9 cellular contexts compared by ENCODE assay signal in the genomic region with DNA sequence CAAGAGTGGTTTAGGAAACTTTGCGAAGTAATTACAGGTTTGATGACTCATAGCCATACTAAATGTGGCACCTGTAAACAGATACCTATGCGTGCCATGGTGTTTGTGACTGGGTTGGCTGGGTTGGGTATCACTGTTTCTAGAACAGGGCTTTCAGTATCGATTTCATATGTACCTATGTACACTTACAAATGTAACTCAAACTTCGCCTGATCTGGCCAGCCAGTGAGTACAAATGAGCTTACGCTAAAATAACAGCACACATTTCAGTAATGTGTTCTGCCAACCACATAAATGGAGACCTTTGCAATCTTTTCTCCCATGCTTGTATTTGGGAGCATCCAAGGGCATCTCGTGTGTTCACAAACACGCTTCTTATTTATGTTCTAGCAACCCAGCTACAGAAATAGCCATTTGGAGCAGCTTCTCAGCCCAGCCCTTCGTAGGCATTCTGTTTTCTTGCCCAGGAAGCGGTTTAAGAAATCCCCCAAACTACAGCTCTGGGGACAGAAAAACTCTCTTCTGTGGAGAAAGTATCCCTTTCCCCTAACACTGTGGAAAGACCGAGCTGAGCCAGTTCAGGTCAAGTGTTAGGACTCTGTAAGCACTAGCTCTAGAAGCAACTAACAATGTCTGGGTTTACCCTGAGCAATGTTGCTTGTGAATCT.
A peak's percentile ranks its signal among the peaks of the same experiment; 100 is the strongest.
DNase-seq lines count a peak whose midpoint lies in the region; ATAC-seq and TF ChIP-seq lines count a peak whose summit lies in the region.
"Had no signal": no experiment of that assay in that cellular context is flagged by ENCODE, and none has a peak within 500 bp of the region (broad histone marks: within the 10 kb centered on the region; RNA-seq: fewer than 3 reads in every experiment).

No MANE protein-coding gene starts in this region.

- H3K27me3 Mint-ChIP-seq in stimulated activated naive B cell treated with anti-CD40 and anti-IgM and Interleukin-4, amounts not matched to agents 10 μg/mL and 1 μg/mL and 100 μg/mL, for 72 hours = no peaks in the 10 kb centered on the region

- peaks cover 7 to 23% of the 10 kb centered on the region in 2 donors for H3K4me1 ChIP-seq in duodenal mucosa (ENCODE audit: control insufficient read depth in 1 of 2, insufficient read depth in 2 of 2, low read length in 2 of 2)

- H3K27me3 ChIP-seq in duodenal mucosa (ENCODE audit: control insufficient read depth in 1 of 2, insufficient read depth in 2 of 2, low read length in 2 of 2) = no peaks in the 10 kb centered on the region

- ATAC-seq in GM18858 (IDR thresholded peaks at IDR 0.05; ENCODE audit: unreplicated experiment) (peak; percentile 94), HG02852 (IDR thresholded peaks at IDR 0.05; ENCODE audit: unreplicated experiment) (peak; percentile 92)
- ATAC-seq in stimulated activated naive B cell treated with anti-CD40 and anti-IgM and Interleukin-4, amounts not matched to agents 10 μg/mL and 1 μg/mL and 100 μg/mL, for 72 hours (replicated peaks) = peak; percentile 76 to 82
- ATAC-seq: HCT116 had no signal

- no peaks in the 10 kb centered on the region for H3K9me3 Mint-ChIP-seq in stimulated activated naive B cell treated with anti-CD40 and anti-IgM and Interleukin-4, amounts not matched to agents 10 μg/mL and 1 μg/mL and 100 μg/mL, for 72 hours

- no peak for TF ChIP-seq CTCF in coronary artery (IDR thresholded peaks at IDR 0.05)

- no peaks in the 10 kb centered on the region for H3K36me3 ChIP-seq in duodenal mucosa (ENCODE audit: control insufficient read depth in 1 of 2, insufficient read depth in 2 of 2, low read length in 2 of 2)

- peak overlapping the region; percentile 41 for H3K27ac ChIP-seq in duodenal mucosa (ENCODE audit: low read depth, low read length)
- peak overlapping the region in 1 of 2 donors; percentile 24 for H3K27ac ChIP-seq in coronary artery

- H3K36me3 Mint-ChIP-seq in stimulated activated naive B cell treated with anti-CD40 and anti-IgM and Interleukin-4, amounts not matched to agents 10 μg/mL and 1 μg/mL and 100 μg/mL, for 72 hours = no peaks in the 10 kb centered on the region

- DNase-seq in RPMI8226 (peak; percentile 37), coronary artery (ENCODE audit: low spot score) (no peak), amniotic stem cell (lab: John Stamatoyannopoulos, UW) (no peak), LoVo (ENCODE audit: low spot score) (no peak)
- peak; percentile 52 for DNase-seq in stimulated activated naive B cell treated with anti-CD40 and anti-IgM and Interleukin-4, amounts not matched to agents 10 μg/mL and 1 μg/mL and 100 μg/mL, for 72 hours

- H3K4me3 Mint-ChIP-seq in stimulated activated naive B cell treated with anti-CD40 and anti-IgM and Interleukin-4, amounts not matched to agents 10 μg/mL and 1 μg/mL and 100 μg/mL, for 72 hours = no peak overlapping the region

- H3K9me3 ChIP-seq in duodenal mucosa (ENCODE audit: control insufficient read depth in 1 of 2, low read length in 2 of 2) = no peaks in the 10 kb centered on the region

- H3K27ac Mint-ChIP-seq in stimulated activated naive B cell treated with anti-CD40 and anti-IgM and Interleukin-4, amounts not matched to agents 10 μg/mL and 1 μg/mL and 100 μg/mL, for 72 hours = peak overlapping the region; percentile 90

- H3K4me3 ChIP-seq in duodenal mucosa (ENCODE audit: low read depth in 1 of 2, low read length in 2 of 2) (no peak overlapping the region), coronary artery (no peak overlapping the region)

- H3K9ac ChIP-seq in duodenal mucosa (ENCODE audit: low read depth in 1 of 2, low read length in 2 of 2) = peak overlapping the region in 1 of 2 donors; percentile 1

- peaks cover 23 to 38% of the 10 kb centered on the region in 2 donors for H3K4me1 Mint-ChIP-seq in stimulated activated naive B cell treated with anti-CD40 and anti-IgM and Interleukin-4, amounts not matched to agents 10 μg/mL and 1 μg/mL and 100 μg/mL, for 72 hours

Comparison
In these comparisons a context has a peak if more than half of its experiments do, and no peak if none do; other contexts are left out.
1. DNase-seq: peak in RPMI8226 (single experiment) and stimulated activated naive B cell treated with anti-CD40 and anti-IgM and Interleukin-4, amounts not matched to agents 10 μg/mL and 1 μg/mL and 100 μg/mL, for 72 hours (single experiment); none in coronary artery (single experiment), amniotic stem cell (single experiment) and LoVo (single experiment).
2. Peak in every context shown above with its lines, with median percentiles within 50 percentile points of each other: ATAC-seq.